ENCODE assay signal across 1 cellular context in the genomic region with DNA sequence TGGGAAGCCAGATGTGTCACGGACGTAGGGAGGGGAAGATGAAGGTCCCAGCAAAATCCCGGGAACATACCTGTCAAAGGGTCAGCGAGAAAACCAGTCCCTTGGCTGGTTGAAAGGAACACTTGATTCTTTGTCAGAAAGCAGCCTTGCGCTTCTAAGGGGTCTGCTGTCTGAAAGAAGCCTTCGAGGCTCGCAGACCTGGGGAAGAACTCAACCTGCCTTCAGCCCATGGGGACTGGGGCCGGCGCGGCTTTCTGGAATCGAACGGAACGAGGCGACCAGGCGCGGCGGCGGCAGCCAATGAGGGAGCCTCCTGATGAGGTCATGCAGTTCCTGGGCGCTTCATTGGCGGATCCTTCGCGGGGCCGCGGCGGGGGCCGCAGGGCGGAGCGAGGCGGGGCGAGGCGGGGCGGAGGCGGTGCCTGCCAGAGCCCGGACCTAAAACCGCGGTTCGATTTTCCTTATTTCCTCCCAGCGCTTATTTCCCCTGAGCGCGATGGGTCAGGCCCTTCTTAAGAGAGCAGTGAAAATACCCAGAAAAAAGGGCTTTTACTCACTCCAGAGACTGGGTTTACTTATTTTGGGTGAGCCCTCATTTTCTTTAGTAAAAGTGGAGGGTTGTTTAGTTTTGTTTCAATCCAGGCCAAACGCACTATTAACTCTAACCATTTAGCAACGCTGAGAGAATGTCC.
TF ChIP-seq lines count a peak whose summit lies in the region.

No MANE protein-coding gene starts in this region.

TF ChIP-seq in K562, 482 proteins besides CTCF, POLR2A, EP300 and RAD21 (continued from another document and continues in another):
- TF ChIP-seq, protein P1, sequence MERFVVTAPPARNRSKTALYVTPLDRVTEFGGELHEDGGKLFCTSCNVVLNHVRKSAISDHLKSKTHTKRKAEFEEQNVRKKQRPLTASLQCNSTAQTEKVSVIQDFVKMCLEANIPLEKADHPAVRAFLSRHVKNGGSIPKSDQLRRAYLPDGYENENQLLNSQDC (CRISPR knock-in tag; IDR thresholded peaks at IDR 0.05) = no peak
- TF ChIP-seq MED1 (CRISPR knock-in tag; IDR thresholded peaks at IDR 0.05; ENCODE audit: borderline replicate concordance) (no peak), HMGN3 (IDR thresholded peaks at IDR 0.05; ENCODE audit: borderline replicate concordance, extremely low read depth, insufficient read length, low read depth, low read length) (no peak), MTA3 (IDR thresholded peaks at IDR 0.05; ENCODE audit: borderline replicate concordance) (no peak), CBX2 (IDR thresholded peaks at IDR 0.05; ENCODE audit: insufficient read depth, low read length, poor library complexity, severe bottlenecking) (no peak), EZH2 (IDR thresholded peaks at IDR 0.05; ENCODE audit: borderline replicate concordance, low read depth, low read length) (no peak), GTF2F1 (IDR thresholded peaks at IDR 0.05; ENCODE audit: low read depth, low read length) (no peak), RBM17 (IDR thresholded peaks at IDR 0.05; ENCODE audit: borderline replicate concordance, low read depth, low read length) (no peak), ZNF584 (CRISPR knock-in tag; IDR thresholded peaks at IDR 0.05; ENCODE audit: low read depth) (no peak), NFATC3 (IDR thresholded peaks at IDR 0.05) (no peak), EP400 (IDR thresholded peaks at IDR 0.05) (peak; percentile 76), MYBL2 (IDR thresholded peaks at IDR 0.05; ENCODE audit: low read depth) (peak; percentile 57; the same call in 1 of the 2 replicates), MYBL2 (CRISPR knock-in tag; IDR thresholded peaks at IDR 0.05; ENCODE audit: borderline replicate concordance) (no peak), ZNF583 (CRISPR knock-in tag; IDR thresholded peaks at IDR 0.05) (no peak), SP1 (CRISPR knock-in tag; IDR thresholded peaks at IDR 0.05) (peak; percentile 34; the same call in 1 of the 2 replicates), ESRRB (CRISPR knock-in tag; IDR thresholded peaks at IDR 0.05; ENCODE audit: borderline replicate concordance) (no peak), GATA2 (CRISPR knock-in tag; IDR thresholded peaks at IDR 0.05) (no peak), PHF8 (IDR thresholded peaks at IDR 0.05; ENCODE audit: borderline replicate concordance, low read length) (peak; percentile 65; the same call in 1 of the 2 replicates), NEUROD1 (IDR thresholded peaks at IDR 0.05; ENCODE audit: borderline replicate concordance, low read depth, low read length, partially characterized antibody) (peak; percentile 23)
- TF ChIP-seq, protein P2, sequence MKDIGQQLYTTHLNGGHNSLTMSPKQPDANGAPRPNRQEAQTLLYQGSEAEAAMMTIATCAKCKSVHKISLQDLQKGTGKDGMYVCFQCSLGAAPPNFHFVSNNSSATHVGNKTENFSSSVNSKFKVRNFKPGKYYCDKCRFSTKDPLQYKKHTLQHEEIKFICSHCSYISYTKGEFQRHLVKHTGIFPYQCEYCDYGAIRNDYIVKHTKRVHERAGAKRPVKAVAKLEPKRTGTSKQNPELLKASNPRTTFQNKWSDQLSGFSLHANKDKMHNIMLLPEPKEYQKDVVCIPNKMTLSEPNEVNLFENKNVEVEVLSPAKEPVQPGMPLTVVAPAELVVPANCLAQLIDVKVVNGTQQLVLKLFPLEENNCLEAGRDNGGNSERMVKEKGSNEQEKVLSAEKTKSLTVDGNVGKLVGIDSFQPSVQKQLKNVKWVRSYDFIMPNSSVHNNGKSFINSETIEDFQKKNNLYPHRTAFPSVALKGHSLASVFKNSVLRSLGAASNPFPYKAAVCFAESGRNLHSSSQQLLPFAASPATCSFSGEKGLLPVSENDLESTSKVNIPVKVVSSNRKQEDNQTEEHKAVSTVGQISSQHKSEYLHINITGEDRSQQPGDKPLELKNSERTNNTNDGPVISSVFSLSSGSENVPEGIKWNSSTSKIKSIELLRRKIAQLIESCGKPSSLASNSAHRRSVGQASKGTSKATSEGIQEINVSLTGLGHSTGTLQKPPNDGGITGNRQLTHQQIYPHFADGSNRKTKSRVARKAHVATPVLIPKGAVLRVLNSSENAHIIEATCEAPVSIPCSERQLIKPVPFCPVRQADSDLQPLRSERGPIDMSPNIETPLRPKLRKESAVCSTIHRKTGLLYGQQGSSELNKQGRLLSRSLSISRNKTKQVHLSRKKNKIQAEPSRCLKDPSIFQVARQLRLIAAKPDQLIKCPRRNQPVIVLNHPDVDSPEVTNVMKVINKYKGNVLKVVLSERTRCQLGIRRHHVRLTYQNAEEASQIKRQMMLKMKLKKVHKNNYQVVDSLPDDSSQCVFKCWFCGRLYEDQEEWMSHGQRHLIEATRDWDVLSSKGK (CRISPR knock-in tag; IDR thresholded peaks at IDR 0.05) = no peak
- TF ChIP-seq, protein P3, sequence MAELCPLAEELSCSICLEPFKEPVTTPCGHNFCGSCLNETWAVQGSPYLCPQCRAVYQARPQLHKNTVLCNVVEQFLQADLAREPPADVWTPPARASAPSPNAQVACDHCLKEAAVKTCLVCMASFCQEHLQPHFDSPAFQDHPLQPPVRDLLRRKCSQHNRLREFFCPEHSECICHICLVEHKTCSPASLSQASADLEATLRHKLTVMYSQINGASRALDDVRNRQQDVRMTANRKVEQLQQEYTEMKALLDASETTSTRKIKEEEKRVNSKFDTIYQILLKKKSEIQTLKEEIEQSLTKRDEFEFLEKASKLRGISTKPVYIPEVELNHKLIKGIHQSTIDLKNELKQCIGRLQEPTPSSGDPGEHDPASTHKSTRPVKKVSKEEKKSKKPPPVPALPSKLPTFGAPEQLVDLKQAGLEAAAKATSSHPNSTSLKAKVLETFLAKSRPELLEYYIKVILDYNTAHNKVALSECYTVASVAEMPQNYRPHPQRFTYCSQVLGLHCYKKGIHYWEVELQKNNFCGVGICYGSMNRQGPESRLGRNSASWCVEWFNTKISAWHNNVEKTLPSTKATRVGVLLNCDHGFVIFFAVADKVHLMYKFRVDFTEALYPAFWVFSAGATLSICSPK (IDR thresholded peaks at IDR 0.05; ENCODE audit: borderline replicate concordance) = no peak
- TF ChIP-seq, protein P4, sequence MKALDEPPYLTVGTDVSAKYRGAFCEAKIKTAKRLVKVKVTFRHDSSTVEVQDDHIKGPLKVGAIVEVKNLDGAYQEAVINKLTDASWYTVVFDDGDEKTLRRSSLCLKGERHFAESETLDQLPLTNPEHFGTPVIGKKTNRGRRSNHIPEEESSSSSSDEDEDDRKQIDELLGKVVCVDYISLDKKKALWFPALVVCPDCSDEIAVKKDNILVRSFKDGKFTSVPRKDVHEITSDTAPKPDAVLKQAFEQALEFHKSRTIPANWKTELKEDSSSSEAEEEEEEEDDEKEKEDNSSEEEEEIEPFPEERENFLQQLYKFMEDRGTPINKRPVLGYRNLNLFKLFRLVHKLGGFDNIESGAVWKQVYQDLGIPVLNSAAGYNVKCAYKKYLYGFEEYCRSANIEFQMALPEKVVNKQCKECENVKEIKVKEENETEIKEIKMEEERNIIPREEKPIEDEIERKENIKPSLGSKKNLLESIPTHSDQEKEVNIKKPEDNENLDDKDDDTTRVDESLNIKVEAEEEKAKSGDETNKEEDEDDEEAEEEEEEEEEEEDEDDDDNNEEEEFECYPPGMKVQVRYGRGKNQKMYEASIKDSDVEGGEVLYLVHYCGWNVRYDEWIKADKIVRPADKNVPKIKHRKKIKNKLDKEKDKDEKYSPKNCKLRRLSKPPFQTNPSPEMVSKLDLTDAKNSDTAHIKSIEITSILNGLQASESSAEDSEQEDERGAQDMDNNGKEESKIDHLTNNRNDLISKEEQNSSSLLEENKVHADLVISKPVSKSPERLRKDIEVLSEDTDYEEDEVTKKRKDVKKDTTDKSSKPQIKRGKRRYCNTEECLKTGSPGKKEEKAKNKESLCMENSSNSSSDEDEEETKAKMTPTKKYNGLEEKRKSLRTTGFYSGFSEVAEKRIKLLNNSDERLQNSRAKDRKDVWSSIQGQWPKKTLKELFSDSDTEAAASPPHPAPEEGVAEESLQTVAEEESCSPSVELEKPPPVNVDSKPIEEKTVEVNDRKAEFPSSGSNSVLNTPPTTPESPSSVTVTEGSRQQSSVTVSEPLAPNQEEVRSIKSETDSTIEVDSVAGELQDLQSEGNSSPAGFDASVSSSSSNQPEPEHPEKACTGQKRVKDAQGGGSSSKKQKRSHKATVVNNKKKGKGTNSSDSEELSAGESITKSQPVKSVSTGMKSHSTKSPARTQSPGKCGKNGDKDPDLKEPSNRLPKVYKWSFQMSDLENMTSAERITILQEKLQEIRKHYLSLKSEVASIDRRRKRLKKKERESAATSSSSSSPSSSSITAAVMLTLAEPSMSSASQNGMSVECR (CRISPR knock-in tag; IDR thresholded peaks at IDR 0.05) = no peak
- TF ChIP-seq, protein P5, sequence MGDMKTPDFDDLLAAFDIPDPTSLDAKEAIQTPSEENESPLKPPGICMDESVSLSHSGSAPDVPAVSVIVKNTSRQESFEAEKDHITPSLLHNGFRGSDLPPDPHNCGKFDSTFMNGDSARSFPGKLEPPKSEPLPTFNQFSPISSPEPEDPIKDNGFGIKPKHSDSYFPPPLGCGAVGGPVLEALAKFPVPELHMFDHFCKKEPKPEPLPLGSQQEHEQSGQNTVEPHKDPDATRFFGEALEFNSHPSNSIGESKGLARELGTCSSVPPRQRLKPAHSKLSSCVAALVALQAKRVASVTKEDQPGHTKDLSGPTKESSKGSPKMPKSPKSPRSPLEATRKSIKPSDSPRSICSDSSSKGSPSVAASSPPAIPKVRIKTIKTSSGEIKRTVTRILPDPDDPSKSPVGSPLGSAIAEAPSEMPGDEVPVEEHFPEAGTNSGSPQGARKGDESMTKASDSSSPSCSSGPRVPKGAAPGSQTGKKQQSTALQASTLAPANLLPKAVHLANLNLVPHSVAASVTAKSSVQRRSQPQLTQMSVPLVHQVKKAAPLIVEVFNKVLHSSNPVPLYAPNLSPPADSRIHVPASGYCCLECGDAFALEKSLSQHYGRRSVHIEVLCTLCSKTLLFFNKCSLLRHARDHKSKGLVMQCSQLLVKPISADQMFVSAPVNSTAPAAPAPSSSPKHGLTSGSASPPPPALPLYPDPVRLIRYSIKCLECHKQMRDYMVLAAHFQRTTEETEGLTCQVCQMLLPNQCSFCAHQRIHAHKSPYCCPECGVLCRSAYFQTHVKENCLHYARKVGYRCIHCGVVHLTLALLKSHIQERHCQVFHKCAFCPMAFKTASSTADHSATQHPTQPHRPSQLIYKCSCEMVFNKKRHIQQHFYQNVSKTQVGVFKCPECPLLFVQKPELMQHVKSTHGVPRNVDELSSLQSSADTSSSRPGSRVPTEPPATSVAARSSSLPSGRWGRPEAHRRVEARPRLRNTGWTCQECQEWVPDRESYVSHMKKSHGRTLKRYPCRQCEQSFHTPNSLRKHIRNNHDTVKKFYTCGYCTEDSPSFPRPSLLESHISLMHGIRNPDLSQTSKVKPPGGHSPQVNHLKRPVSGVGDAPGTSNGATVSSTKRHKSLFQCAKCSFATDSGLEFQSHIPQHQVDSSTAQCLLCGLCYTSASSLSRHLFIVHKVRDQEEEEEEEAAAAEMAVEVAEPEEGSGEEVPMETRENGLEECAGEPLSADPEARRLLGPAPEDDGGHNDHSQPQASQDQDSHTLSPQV (IDR thresholded peaks at IDR 0.05) = peak; percentile 62; the same call in 1 of the 2 replicates
- TF ChIP-seq, protein P6, sequence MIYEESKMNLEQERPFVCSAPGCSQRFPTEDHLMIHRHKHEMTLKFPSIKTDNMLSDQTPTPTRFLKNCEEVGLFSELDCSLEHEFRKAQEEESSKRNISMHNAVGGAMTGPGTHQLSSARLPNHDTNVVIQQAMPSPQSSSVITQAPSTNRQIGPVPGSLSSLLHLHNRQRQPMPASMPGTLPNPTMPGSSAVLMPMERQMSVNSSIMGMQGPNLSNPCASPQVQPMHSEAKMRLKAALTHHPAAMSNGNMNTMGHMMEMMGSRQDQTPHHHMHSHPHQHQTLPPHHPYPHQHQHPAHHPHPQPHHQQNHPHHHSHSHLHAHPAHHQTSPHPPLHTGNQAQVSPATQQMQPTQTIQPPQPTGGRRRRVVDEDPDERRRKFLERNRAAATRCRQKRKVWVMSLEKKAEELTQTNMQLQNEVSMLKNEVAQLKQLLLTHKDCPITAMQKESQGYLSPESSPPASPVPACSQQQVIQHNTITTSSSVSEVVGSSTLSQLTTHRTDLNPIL (CRISPR knock-in tag; IDR thresholded peaks at IDR 0.05) = no peak
- TF ChIP-seq, protein P7, sequence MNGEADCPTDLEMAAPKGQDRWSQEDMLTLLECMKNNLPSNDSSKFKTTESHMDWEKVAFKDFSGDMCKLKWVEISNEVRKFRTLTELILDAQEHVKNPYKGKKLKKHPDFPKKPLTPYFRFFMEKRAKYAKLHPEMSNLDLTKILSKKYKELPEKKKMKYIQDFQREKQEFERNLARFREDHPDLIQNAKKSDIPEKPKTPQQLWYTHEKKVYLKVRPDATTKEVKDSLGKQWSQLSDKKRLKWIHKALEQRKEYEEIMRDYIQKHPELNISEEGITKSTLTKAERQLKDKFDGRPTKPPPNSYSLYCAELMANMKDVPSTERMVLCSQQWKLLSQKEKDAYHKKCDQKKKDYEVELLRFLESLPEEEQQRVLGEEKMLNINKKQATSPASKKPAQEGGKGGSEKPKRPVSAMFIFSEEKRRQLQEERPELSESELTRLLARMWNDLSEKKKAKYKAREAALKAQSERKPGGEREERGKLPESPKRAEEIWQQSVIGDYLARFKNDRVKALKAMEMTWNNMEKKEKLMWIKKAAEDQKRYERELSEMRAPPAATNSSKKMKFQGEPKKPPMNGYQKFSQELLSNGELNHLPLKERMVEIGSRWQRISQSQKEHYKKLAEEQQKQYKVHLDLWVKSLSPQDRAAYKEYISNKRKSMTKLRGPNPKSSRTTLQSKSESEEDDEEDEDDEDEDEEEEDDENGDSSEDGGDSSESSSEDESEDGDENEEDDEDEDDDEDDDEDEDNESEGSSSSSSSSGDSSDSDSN (IDR thresholded peaks at IDR 0.05; ENCODE audit: borderline replicate concordance in 1 of 2, low read depth in 2 of 2, low read length in 2 of 2) = no peak; a peak in 1 of 4 replicates
- TF ChIP-seq, protein P8, sequence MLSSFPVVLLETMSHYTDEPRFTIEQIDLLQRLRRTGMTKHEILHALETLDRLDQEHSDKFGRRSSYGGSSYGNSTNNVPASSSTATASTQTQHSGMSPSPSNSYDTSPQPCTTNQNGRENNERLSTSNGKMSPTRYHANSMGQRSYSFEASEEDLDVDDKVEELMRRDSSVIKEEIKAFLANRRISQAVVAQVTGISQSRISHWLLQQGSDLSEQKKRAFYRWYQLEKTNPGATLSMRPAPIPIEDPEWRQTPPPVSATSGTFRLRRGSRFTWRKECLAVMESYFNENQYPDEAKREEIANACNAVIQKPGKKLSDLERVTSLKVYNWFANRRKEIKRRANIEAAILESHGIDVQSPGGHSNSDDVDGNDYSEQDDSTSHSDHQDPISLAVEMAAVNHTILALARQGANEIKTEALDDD (IDR thresholded peaks at IDR 0.05) = no peak
- TF ChIP-seq, protein P9, sequence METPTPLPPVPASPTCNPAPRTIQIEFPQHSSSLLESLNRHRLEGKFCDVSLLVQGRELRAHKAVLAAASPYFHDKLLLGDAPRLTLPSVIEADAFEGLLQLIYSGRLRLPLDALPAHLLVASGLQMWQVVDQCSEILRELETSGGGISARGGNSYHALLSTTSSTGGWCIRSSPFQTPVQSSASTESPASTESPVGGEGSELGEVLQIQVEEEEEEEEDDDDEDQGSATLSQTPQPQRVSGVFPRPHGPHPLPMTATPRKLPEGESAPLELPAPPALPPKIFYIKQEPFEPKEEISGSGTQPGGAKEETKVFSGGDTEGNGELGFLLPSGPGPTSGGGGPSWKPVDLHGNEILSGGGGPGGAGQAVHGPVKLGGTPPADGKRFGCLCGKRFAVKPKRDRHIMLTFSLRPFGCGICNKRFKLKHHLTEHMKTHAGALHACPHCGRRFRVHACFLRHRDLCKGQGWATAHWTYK (CRISPR knock-in tag; IDR thresholded peaks at IDR 0.05) = no peak
- TF ChIP-seq, protein P10, sequence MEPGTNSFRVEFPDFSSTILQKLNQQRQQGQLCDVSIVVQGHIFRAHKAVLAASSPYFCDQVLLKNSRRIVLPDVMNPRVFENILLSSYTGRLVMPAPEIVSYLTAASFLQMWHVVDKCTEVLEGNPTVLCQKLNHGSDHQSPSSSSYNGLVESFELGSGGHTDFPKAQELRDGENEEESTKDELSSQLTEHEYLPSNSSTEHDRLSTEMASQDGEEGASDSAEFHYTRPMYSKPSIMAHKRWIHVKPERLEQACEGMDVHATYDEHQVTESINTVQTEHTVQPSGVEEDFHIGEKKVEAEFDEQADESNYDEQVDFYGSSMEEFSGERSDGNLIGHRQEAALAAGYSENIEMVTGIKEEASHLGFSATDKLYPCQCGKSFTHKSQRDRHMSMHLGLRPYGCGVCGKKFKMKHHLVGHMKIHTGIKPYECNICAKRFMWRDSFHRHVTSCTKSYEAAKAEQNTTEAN (CRISPR knock-in tag; IDR thresholded peaks at IDR 0.05) = no peak
